Comparison of ENCODE assay signal across 1 cellular context in genomic region chr18:26515643-26516495, GRCh38.
TF ChIP-seq lines count a peak whose summit lies in the region.

No MANE protein-coding gene starts in this region.

TF ChIP-seq in H1, 55 proteins besides CTCF, POLR2A, EP300 and RAD21:
- TF ChIP-seq TBP (IDR thresholded peaks at IDR 0.05; ENCODE audit: low read depth, low read length) (0 out of 2 replicates have a peak, but pooled peaks have one; percentile 31), SAP30 (IDR thresholded peaks at IDR 0.05; ENCODE audit: insufficient read depth, insufficient replicate concordance, low read length) (no peak)
TF ChIP-seq in H1: peak in this region for 1.
